ENCODE assay signal across 20 cellular contexts in genomic region chr5:88824141-88824540, GRCh38. TPM values are rescaled to one million over a fixed set of nuclear protein-coding genes. Genes with fewer than 3 reads are reported as not detected.
DNase-seq lines count a peak whose midpoint lies in the region; ATAC-seq and TF ChIP-seq lines count a peak whose summit lies in the region.
"Had no signal": no experiment of that assay in that cellular context is flagged by ENCODE, and none has a peak within 500 bp of the region (broad histone marks: within the 10 kb centered on the region; RNA-seq: fewer than 3 reads in every experiment).

No MANE protein-coding gene starts in this region.

- H3K4me3 ChIP-seq in gastrocnemius medialis = no peak overlapping the region
- no peak overlapping the region for H3K4me3 ChIP-seq in aorta (ENCODE audit: low read length in 2 of 2)
- H3K4me3 ChIP-seq: lung had no signal

- H3K4me1 ChIP-seq in gastrocnemius medialis (peaks cover 93 to 94% of the 10 kb centered on the region in 2 donors), aorta (ENCODE audit: control insufficient read depth in 1 of 2, insufficient read depth in 2 of 2, low read length in 2 of 2) (peaks cover 3 to 5% of the 10 kb centered on the region in 2 donors)
- H3K4me1 ChIP-seq: foreskin keratinocyte had no signal

- no peaks in the 10 kb centered on the region for H3K36me3 Mint-ChIP-seq in activated naive CD8-positive, alpha-beta T cell treated with anti-CD3 and anti-CD28 coated beads, Interleukin-2, amount 50 U/mL, for 24 hours (ENCODE audit: low read depth)
- H3K36me3 Mint-ChIP-seq in activated T-cell treated with anti-CD3 and anti-CD28 coated beads, Interleukin-2, amount 50 U/mL, for 72 hours (ENCODE audit: insufficient read depth in 2 of 2) = no peaks in the 10 kb centered on the region
- peaks cover 0 to 7% (median 0%) of the 10 kb centered on the region in 3 donors for H3K36me3 Mint-ChIP-seq in immature natural killer cell
- H3K36me3 Mint-ChIP-seq: naive thymus-derived CD4-positive, alpha-beta T cell had no signal

- no peak overlapping the region for H3K4me3 Mint-ChIP-seq in activated naive CD8-positive, alpha-beta T cell treated with anti-CD3 and anti-CD28 coated beads, Interleukin-2, amount 50 U/mL, for 24 hours
- H3K4me3 Mint-ChIP-seq in activated T-cell treated with anti-CD3 and anti-CD28 coated beads, Interleukin-2, amount 50 U/mL, for 72 hours = no peak overlapping the region
- H3K4me3 Mint-ChIP-seq in immature natural killer cell = no peak overlapping the region
- H3K4me3 Mint-ChIP-seq: activated CD4-positive, alpha-beta memory T cell treated with anti-CD3 and anti-CD28 coated beads, Interleukin-2, amount 10 ng/mL, durations not matched to agents 7 days and 5 days; naive thymus-derived CD4-positive, alpha-beta T cell had no signal

- WGBS in aorta, 2 donors = 35 to 42% methylated on average over 4 of the region's 4 CpGs

- H3K27ac ChIP-seq in gastrocnemius medialis = peak overlapping the region; percentile 84 to 90 (median 87)
- H3K27ac ChIP-seq in aorta (ENCODE audit: low read depth in 1 of 2, low read length in 2 of 2) = no peak overlapping the region
- H3K27ac ChIP-seq: foreskin keratinocyte had no signal

- peaks cover 2% of the 10 kb centered on the region for H3K9me3 Mint-ChIP-seq in activated naive CD8-positive, alpha-beta T cell treated with anti-CD3 and anti-CD28 coated beads, Interleukin-2, amount 50 U/mL, for 24 hours
- H3K9me3 Mint-ChIP-seq in activated T-cell treated with anti-CD3 and anti-CD28 coated beads, Interleukin-2, amount 50 U/mL, for 72 hours = no peaks in the 10 kb centered on the region
- H3K9me3 Mint-ChIP-seq in immature natural killer cell = peaks cover 0 to 2% (median 0%) of the 10 kb centered on the region in 6 donors
- H3K9me3 Mint-ChIP-seq: activated CD4-positive, alpha-beta memory T cell treated with anti-CD3 and anti-CD28 coated beads, Interleukin-2, amount 10 ng/mL, durations not matched to agents 7 days and 5 days; naive thymus-derived CD4-positive, alpha-beta T cell had no signal

- no peak for TF ChIP-seq CTCF in gastrocnemius medialis (IDR thresholded peaks at IDR 0.05 in 4 of 5, conservative IDR thresholded peaks at IDR 0.05 in 1 of 5)

- H3K36me3 ChIP-seq in gastrocnemius medialis (peaks cover 0 to 15% of the 10 kb centered on the region in 2 donors), aorta (ENCODE audit: control insufficient read depth in 1 of 2, insufficient read depth in 2 of 2, low read length in 1 of 2) (no peaks in the 10 kb centered on the region)

- peaks cover 46% of the 10 kb centered on the region for H3K4me1 Mint-ChIP-seq in activated naive CD8-positive, alpha-beta T cell treated with anti-CD3 and anti-CD28 coated beads, Interleukin-2, amount 50 U/mL, for 24 hours
- peaks cover 36% of the 10 kb centered on the region for H3K4me1 Mint-ChIP-seq in activated T-cell treated with anti-CD3 and anti-CD28 coated beads, Interleukin-2, amount 50 U/mL, for 72 hours (ENCODE audit: low read depth)
- H3K4me1 Mint-ChIP-seq in immature natural killer cell = peaks cover 32 to 46% of the 10 kb centered on the region in 2 donors

- H3K27ac Mint-ChIP-seq in activated naive CD8-positive, alpha-beta T cell treated with anti-CD3 and anti-CD28 coated beads, Interleukin-2, amount 50 U/mL, for 24 hours = no peak overlapping the region
- no peak overlapping the region for H3K27ac Mint-ChIP-seq in activated T-cell treated with anti-CD3 and anti-CD28 coated beads, Interleukin-2, amount 50 U/mL, for 72 hours
- H3K27ac Mint-ChIP-seq in immature natural killer cell = no peak overlapping the region
- H3K27ac Mint-ChIP-seq: activated CD4-positive, alpha-beta memory T cell treated with anti-CD3 and anti-CD28 coated beads, Interleukin-2, amount 10 ng/mL, durations not matched to agents 7 days and 5 days; naive thymus-derived CD4-positive, alpha-beta T cell; progenitor cell of endocrine pancreas had no signal

- peaks cover 4% of the 10 kb centered on the region for H3K27me3 Mint-ChIP-seq in activated naive CD8-positive, alpha-beta T cell treated with anti-CD3 and anti-CD28 coated beads, Interleukin-2, amount 50 U/mL, for 24 hours
- peaks cover 33% of the 10 kb centered on the region for H3K27me3 Mint-ChIP-seq in activated T-cell treated with anti-CD3 and anti-CD28 coated beads, Interleukin-2, amount 50 U/mL, for 72 hours (ENCODE audit: low read depth)
- peaks cover 0 to 2% (median 0%) of the 10 kb centered on the region in 3 donors for H3K27me3 Mint-ChIP-seq in immature natural killer cell (ENCODE audit: low read depth in 3 of 3)
- H3K27me3 Mint-ChIP-seq: progenitor cell of endocrine pancreas had no signal

- H3K9me3 ChIP-seq in gastrocnemius medialis (no peaks in the 10 kb centered on the region), aorta (ENCODE audit: control insufficient read depth, low read length) (no peaks in the 10 kb centered on the region)

- H3K27me3 ChIP-seq in gastrocnemius medialis (no peaks in the 10 kb centered on the region), aorta (ENCODE audit: control insufficient read depth in 1 of 2, insufficient read depth in 2 of 2, low read length in 1 of 2) (no peaks in the 10 kb centered on the region)
- H3K27me3 ChIP-seq: foreskin keratinocyte had no signal

- intact Hi-C loops in gastrocnemius medialis (cut with DNase I; ENCODE audit: low total_unique reads) = no loop called here
- intact Hi-C loops in aorta (cut with DNase I) = no loop called here

- ATAC-seq in gastrocnemius medialis (no peak), aorta (ENCODE audit: low FRiP score) (no peak)
- no peak for ATAC-seq in activated naive CD8-positive, alpha-beta T cell treated with anti-CD3 and anti-CD28 coated beads, Interleukin-2, amount 50 U/mL, for 24 hours
- no peak for ATAC-seq in activated T-cell treated with anti-CD3 and anti-CD28 coated beads, Interleukin-2, amount 50 U/mL, for 72 hours (replicated peaks in 1 of 2)
- ATAC-seq: foreskin keratinocyte; naive thymus-derived CD4-positive, alpha-beta T cell had no signal

- in situ Hi-C loops in G401 (cut with HindIII; ENCODE audit: low sequenced_read_pairs) (no loop called here), gastrocnemius medialis (cut with MboI; ENCODE audit: low sequenced_read_pairs in 4 of 4) (loop anchor here in 1 of 4 donors (10.0 kb wide), 1 partner anchor 61 kb away; the partner anchor contains the start of gene MEF2C)

- peak; percentile 53 for DNase-seq in G401 (ENCODE audit: low spot score)
- peak; percentile 20 to 36 for DNase-seq in Kasumi-1 (lab: John Stamatoyannopoulos, UW)
- peak; percentile 21 for DNase-seq in dermis blood vessel endothelial cell
- DNase-seq in gastrocnemius medialis = no peak
- DNase-seq in activated naive CD8-positive, alpha-beta T cell treated with anti-CD3 and anti-CD28 coated beads, Interleukin-2, amount 50 U/mL, for 24 hours = no peak
- no peak for DNase-seq in activated T-cell treated with anti-CD3 and anti-CD28 coated beads, Interleukin-2, amount 50 U/mL, for 72 hours
- DNase-seq in aorta = no peak
- no peak for DNase-seq in immature natural killer cell
- DNase-seq: activated CD4-positive, alpha-beta memory T cell treated with anti-CD3 and anti-CD28 coated beads, Interleukin-2, amount 10 ng/mL, durations not matched to agents 7 days and 5 days; activated T-cell treated with anti-CD3 and anti-CD28 coated beads, Interleukin-2, amount 50 U/mL, for 48 hours; Calu3; central memory CD4-positive, alpha-beta T cell; foreskin keratinocyte; naive thymus-derived CD4-positive, alpha-beta T cell; NCI-H1048; NCI-H2107; NCI-H748 treated with DMSO at 0.1 percent for 48 hours; SW 1271 had no signal

- no peak for TF ChIP-seq POLR2A in gastrocnemius medialis (IDR thresholded peaks at IDR 0.05)

RNA-seq across cellular contexts. Expression of gene MEF2C, which starts 58.8 kb away (rescaled TPM):
- total RNA-seq in G401 (2014; rRNA removed; shearing (Covaris generic)) = 0.43 TPM in 1 of 2 replicates, not detected in the other
- total RNA-seq in dermis blood vessel endothelial cell (132 and 169 TPM in 2 replicates), gastrocnemius medialis (100 to 1,000 TPM in 3 of 4 donors, 10 to 100 TPM in 1; 63.8 to 192 (median 128) TPM), aorta (100 to 1,000 TPM; 137 to 186 TPM)
- total RNA-seq in activated T-cell treated with anti-CD3 and anti-CD28 coated beads, Interleukin-2, amount 50 U/mL, for 72 hours = under 1 TPM; 0.53 to 0.83 TPM
- polyA plus RNA-seq in aorta (10 to 100 TPM; 22.0 to 23.7 TPM), immature natural killer cell (1 to 10 TPM; 2.1 to 9.6 (median 8.4) TPM)

Comparison
In these comparisons a context has a peak if more than half of its experiments do, and no peak if none do; other contexts are left out.
1. DNase-seq: peak in G401 (single experiment), Kasumi-1 (2 of 2) and dermis blood vessel endothelial cell (single experiment); none in gastrocnemius medialis (0 of 2), activated naive CD8-positive, alpha-beta T cell treated with anti-CD3 and anti-CD28 coated beads, Interleukin-2, amount 50 U/mL, for 24 hours (single experiment), activated T-cell treated with anti-CD3 and anti-CD28 coated beads, Interleukin-2, amount 50 U/mL, for 72 hours (0 of 2), aorta (0 of 2) and immature natural killer cell (0 of 3).
2. H3K27ac ChIP-seq: peak in gastrocnemius medialis (4 of 4); none in aorta (0 of 2).
3. RNA of gene MEF2C, which starts 58.8 kb away (total RNA-seq): 137 to 186 TPM in aorta, 63.8 to 192 TPM in gastrocnemius medialis and 132 to 169 TPM in dermis blood vessel endothelial cell; 0.53 to 0.83 TPM in activated T-cell treated with anti-CD3 and anti-CD28 coated beads, Interleukin-2, amount 50 U/mL, for 72 hours and 0.43 TPM in G401; every median in the first group is over 10 times any median in the second.